In the genomic region with DNA sequence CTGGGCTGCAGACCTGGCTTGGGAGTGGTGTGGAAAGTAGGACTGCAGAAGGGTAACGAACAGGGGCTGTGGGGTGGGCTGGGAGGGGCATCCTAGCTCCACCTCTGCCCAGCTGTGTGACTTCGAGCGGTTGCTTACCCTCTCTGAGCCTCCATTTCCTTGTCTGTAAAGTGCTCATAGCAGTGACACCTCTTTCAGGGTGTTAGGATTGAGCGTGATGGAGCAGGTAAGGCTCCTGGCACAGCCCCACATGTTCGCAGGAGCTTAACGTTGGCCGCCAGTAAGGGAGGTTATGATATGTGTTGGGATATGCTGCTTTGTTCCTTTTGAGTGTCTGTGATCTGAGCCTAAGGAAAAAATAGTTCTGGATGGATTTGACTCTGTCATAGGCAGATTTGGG, we compare ENCODE assay signal across 1 cellular context.
TF ChIP-seq lines count a peak whose summit lies in the region.

No MANE protein-coding gene starts in this region.

TF ChIP-seq in H1, 55 proteins besides CTCF, POLR2A, EP300 and RAD21 (continued from another document):
- TF ChIP-seq, protein P1, sequence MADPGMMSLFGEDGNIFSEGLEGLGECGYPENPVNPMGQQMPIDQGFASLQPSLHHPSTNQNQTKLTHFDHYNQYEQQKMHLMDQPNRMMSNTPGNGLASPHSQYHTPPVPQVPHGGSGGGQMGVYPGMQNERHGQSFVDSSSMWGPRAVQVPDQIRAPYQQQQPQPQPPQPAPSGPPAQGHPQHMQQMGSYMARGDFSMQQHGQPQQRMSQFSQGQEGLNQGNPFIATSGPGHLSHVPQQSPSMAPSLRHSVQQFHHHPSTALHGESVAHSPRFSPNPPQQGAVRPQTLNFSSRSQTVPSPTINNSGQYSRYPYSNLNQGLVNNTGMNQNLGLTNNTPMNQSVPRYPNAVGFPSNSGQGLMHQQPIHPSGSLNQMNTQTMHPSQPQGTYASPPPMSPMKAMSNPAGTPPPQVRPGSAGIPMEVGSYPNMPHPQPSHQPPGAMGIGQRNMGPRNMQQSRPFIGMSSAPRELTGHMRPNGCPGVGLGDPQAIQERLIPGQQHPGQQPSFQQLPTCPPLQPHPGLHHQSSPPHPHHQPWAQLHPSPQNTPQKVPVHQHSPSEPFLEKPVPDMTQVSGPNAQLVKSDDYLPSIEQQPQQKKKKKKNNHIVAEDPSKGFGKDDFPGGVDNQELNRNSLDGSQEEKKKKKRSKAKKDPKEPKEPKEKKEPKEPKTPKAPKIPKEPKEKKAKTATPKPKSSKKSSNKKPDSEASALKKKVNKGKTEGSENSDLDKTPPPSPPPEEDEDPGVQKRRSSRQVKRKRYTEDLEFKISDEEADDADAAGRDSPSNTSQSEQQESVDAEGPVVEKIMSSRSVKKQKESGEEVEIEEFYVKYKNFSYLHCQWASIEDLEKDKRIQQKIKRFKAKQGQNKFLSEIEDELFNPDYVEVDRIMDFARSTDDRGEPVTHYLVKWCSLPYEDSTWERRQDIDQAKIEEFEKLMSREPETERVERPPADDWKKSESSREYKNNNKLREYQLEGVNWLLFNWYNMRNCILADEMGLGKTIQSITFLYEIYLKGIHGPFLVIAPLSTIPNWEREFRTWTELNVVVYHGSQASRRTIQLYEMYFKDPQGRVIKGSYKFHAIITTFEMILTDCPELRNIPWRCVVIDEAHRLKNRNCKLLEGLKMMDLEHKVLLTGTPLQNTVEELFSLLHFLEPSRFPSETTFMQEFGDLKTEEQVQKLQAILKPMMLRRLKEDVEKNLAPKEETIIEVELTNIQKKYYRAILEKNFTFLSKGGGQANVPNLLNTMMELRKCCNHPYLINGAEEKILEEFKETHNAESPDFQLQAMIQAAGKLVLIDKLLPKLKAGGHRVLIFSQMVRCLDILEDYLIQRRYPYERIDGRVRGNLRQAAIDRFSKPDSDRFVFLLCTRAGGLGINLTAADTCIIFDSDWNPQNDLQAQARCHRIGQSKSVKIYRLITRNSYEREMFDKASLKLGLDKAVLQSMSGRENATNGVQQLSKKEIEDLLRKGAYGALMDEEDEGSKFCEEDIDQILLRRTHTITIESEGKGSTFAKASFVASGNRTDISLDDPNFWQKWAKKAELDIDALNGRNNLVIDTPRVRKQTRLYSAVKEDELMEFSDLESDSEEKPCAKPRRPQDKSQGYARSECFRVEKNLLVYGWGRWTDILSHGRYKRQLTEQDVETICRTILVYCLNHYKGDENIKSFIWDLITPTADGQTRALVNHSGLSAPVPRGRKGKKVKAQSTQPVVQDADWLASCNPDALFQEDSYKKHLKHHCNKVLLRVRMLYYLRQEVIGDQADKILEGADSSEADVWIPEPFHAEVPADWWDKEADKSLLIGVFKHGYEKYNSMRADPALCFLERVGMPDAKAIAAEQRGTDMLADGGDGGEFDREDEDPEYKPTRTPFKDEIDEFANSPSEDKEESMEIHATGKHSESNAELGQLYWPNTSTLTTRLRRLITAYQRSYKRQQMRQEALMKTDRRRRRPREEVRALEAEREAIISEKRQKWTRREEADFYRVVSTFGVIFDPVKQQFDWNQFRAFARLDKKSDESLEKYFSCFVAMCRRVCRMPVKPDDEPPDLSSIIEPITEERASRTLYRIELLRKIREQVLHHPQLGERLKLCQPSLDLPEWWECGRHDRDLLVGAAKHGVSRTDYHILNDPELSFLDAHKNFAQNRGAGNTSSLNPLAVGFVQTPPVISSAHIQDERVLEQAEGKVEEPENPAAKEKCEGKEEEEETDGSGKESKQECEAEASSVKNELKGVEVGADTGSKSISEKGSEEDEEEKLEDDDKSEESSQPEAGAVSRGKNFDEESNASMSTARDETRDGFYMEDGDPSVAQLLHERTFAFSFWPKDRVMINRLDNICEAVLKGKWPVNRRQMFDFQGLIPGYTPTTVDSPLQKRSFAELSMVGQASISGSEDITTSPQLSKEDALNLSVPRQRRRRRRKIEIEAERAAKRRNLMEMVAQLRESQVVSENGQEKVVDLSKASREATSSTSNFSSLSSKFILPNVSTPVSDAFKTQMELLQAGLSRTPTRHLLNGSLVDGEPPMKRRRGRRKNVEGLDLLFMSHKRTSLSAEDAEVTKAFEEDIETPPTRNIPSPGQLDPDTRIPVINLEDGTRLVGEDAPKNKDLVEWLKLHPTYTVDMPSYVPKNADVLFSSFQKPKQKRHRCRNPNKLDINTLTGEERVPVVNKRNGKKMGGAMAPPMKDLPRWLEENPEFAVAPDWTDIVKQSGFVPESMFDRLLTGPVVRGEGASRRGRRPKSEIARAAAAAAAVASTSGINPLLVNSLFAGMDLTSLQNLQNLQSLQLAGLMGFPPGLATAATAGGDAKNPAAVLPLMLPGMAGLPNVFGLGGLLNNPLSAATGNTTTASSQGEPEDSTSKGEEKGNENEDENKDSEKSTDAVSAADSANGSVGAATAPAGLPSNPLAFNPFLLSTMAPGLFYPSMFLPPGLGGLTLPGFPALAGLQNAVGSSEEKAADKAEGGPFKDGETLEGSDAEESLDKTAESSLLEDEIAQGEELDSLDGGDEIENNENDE (IDR thresholded peaks at IDR 0.05; ENCODE audit: insufficient replicate concordance, low read length) = no peak
- TF ChIP-seq CHD1 (IDR thresholded peaks at IDR 0.05; ENCODE audit: low read depth, low read length) (no peak), POU5F1 (IDR thresholded peaks at IDR 0.05; ENCODE audit: low read depth, low read length) (no peak), RFX5 (IDR thresholded peaks at IDR 0.05; ENCODE audit: borderline replicate concordance, low read depth, low read length) (no peak), SP1 (IDR thresholded peaks at IDR 0.05; ENCODE audit: low read depth, low read length) (no peak), ZNF274 (IDR thresholded peaks at IDR 0.05; ENCODE audit: borderline replicate concordance, extremely low read depth, low read length) (no peak), CREB1 (IDR thresholded peaks at IDR 0.05) (no peak), CBX5 (IDR thresholded peaks at IDR 0.05; ENCODE audit: low read depth, low read length) (no peak), TAF1 (IDR thresholded peaks at IDR 0.05; ENCODE audit: low read depth, low read length) (no peak), PHF8 (conservative IDR thresholded peaks at IDR 0.05; ENCODE audit: low read depth, low read length) (no peak), MAFK (IDR thresholded peaks at IDR 0.05; ENCODE audit: low read depth, low read length) (no peak), SP2 (IDR thresholded peaks at IDR 0.05; ENCODE audit: low read length) (no peak), GABPA (IDR thresholded peaks at IDR 0.05; ENCODE audit: borderline replicate concordance, insufficient read depth, low read length) (no peak)
- TF ChIP-seq, protein P2, sequence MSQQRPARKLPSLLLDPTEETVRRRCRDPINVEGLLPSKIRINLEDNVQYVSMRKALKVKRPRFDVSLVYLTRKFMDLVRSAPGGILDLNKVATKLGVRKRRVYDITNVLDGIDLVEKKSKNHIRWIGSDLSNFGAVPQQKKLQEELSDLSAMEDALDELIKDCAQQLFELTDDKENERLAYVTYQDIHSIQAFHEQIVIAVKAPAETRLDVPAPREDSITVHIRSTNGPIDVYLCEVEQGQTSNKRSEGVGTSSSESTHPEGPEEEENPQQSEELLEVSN (IDR thresholded peaks at IDR 0.05) = no peak
